Comparison of ENCODE assay signal across 1 cellular context in genomic region chr20:38349856-38350255, GRCh38.
TF ChIP-seq lines count a peak whose summit lies in the region.

No MANE protein-coding gene starts in this region.

TF ChIP-seq in K562, 482 proteins besides CTCF, POLR2A, EP300 and RAD21:
- TF ChIP-seq RBM17 (IDR thresholded peaks at IDR 0.05; ENCODE audit: borderline replicate concordance, low read depth, low read length) (no peak), ZFP36 (IDR thresholded peaks at IDR 0.05; ENCODE audit: low read depth, low read length, partially characterized antibody) (peak; percentile 85), RBM25 (IDR thresholded peaks at IDR 0.05; ENCODE audit: low read depth, low read length, severe bottlenecking) (peak; percentile 58), RCOR1 (IDR thresholded peaks at IDR 0.05; ENCODE audit: borderline replicate concordance in 1 of 2, low read depth in 2 of 2, low read length in 2 of 2) (peak in 1 of 2 experiments; percentile 33; a peak in 1 of 4 replicates)
